ENCODE assay signal across 2 cellular contexts in the genomic region with DNA sequence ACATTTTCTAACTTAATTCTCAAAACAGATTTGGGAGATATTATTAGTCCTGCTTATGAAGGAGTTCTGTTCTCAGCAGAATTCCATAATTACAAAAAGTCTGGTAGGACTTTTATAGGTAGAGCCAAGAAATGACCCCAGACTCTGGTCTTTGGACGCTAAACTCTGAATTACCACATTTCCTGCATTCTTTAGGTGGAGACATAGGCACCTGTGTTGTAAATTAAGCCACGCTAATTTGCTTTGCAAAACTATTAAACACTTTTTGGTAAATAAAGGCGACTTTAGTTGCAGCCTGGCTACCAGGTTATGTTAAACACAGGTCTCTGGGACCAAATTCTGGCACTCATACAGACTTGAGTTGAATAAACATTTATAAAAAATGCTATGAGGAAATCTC.
TF ChIP-seq lines count a peak whose summit lies in the region.

No MANE protein-coding gene starts in this region.

TF ChIP-seq in H1, 55 proteins besides CTCF, POLR2A, EP300 and RAD21:
- TF ChIP-seq RXRA (IDR thresholded peaks at IDR 0.05; ENCODE audit: insufficient read depth, low read depth, low read length) = no peak

TF ChIP-seq in HEK293T, 16 proteins besides CTCF, POLR2A, EP300 and RAD21:
- no peak for TF ChIP-seq FOXA1 (IDR thresholded peaks at IDR 0.05)
- no peak for TF ChIP-seq FOXK2 (IDR thresholded peaks at IDR 0.05)
- TF ChIP-seq SUZ12 (IDR thresholded peaks at IDR 0.05) = no peak
- no peak for TF ChIP-seq CTBP1 (IDR thresholded peaks at IDR 0.05; ENCODE audit: borderline replicate concordance)
- TF ChIP-seq ZNF384 (IDR thresholded peaks at IDR 0.05) = no peak
- TF ChIP-seq SP1 (IDR thresholded peaks at IDR 0.05) = no peak
- no peak for TF ChIP-seq TARDBP (IDR thresholded peaks at IDR 0.05)
- TF ChIP-seq L3MBTL2 (conservative IDR thresholded peaks at IDR 0.05) = no peak
- TF ChIP-seq NFRKB (IDR thresholded peaks at IDR 0.05) = no peak
- no peak for TF ChIP-seq PKNOX1 (IDR thresholded peaks at IDR 0.05)
- TF ChIP-seq HDGF (IDR thresholded peaks at IDR 0.05; ENCODE audit: borderline replicate concordance) = no peak
- TF ChIP-seq FOXM1 (IDR thresholded peaks at IDR 0.05; ENCODE audit: borderline replicate concordance) = no peak
- TF ChIP-seq ARNT (IDR thresholded peaks at IDR 0.05) = no peak
- no peak for TF ChIP-seq BHLHE40 (IDR thresholded peaks at IDR 0.05; ENCODE audit: borderline replicate concordance)
- TF ChIP-seq ELF4 (IDR thresholded peaks at IDR 0.05) = no peak
- no peak for TF ChIP-seq LEF1 (IDR thresholded peaks at IDR 0.05; ENCODE audit: borderline replicate concordance)
